Comparison of ENCODE assay signal across 8 cellular contexts in genomic region chr10:87095241-87095945, GRCh38. TPM values are rescaled to one million over a fixed set of nuclear protein-coding genes. Genes with fewer than 3 reads are reported as not detected.
DNase-seq lines count a peak whose midpoint lies in the region; TF ChIP-seq lines count a peak whose summit lies in the region.

No MANE protein-coding gene starts in this region.

- TF ChIP-seq CTCF in GM13977 (IDR thresholded peaks at IDR 0.05; ENCODE audit: extremely low read depth, insufficient read depth, missing control alignments) (no peak), HFF-Myc (IDR thresholded peaks at IDR 0.05; ENCODE audit: low read depth, low read length, missing control alignments) (no peak), NB4 (IDR thresholded peaks at IDR 0.05; ENCODE audit: low read depth, low read length) (no peak), kidney epithelial cell (IDR thresholded peaks at IDR 0.05; ENCODE audit: insufficient read depth, low read length, poor library complexity, severe bottlenecking) (no peak)

- H3K36me3 ChIP-seq in kidney epithelial cell (ENCODE audit: control insufficient read depth, insufficient read depth, low read length), result no peaks in the 10 kb centered on the region

- H3K4me3 ChIP-seq in HFF-Myc (replicated peaks; ENCODE audit: low read depth, low read length), result peak overlapping the region; percentile 86
- peak overlapping the region; percentile 91 for H3K4me3 ChIP-seq in NB4 (ENCODE audit: low read depth, low read length)
- peak overlapping the region; percentile 53 for H3K4me3 ChIP-seq in kidney epithelial cell (ENCODE audit: low read depth, low read length)

- DNase-seq in GM13977 (ENCODE audit: low spot score), result peak; percentile 81
- no peak for DNase-seq in HFF-Myc (ENCODE audit: extremely low read depth, low read depth)
- DNase-seq in NB4 (ENCODE audit: low read depth), result peak; percentile 91
- peak; percentile 52 for DNase-seq in activated CD4-positive, CD25-positive, alpha-beta regulatory T cell treated with anti-CD3 and anti-CD28 coated beads, Interleukin-2, amount 50 U/mL, for 16 hours (ENCODE audit: low read depth, low spot score)
- DNase-seq in central memory CD4-positive, alpha-beta T cell, result peak; percentile 80
- DNase-seq in kidney epithelial cell (ENCODE audit: low read depth), result no peak
- peak; percentile 32 to 40 for DNase-seq in stimulated activated CD4-positive, alpha-beta T cell treated with anti-CD3 and anti-CD28 coated beads, Interleukin-1b, Interleukin-23, amount 100 ng/mL, for 1 hour (ENCODE audit: low read depth in 2 of 2)
- no peak for DNase-seq in NCI-H128 (lab: John Stamatoyannopoulos, UW; ENCODE audit: unreplicated experiment)

- no peaks in the 10 kb centered on the region for H3K27me3 ChIP-seq in kidney epithelial cell (ENCODE audit: control insufficient read depth, insufficient read depth, low read length)

- in situ Hi-C loops in GM13977 (cut with MboI; ENCODE audit: low pct_unique_long_range_greater_than_20kb, low sequenced_read_pairs, unreplicated experiment), result no loop called here

- TF ChIP-seq POLR2A in NB4 (IDR thresholded peaks at IDR 0.05; ENCODE audit: extremely low read depth, insufficient read length), result peak; percentile 40

RNA-seq across cellular contexts. Expression of gene SHLD2, which starts 0.4 kb away (rescaled TPM):
- total RNA-seq in kidney epithelial cell, result 17.9 and 26.4 TPM in 2 replicates

RNA-seq across cellular contexts. Expression of gene GLUD1, which starts 0.8 kb away (rescaled TPM):
- 91.9 and 94.5 TPM in 2 replicates for total RNA-seq in kidney epithelial cell

Comparison
In these comparisons a context has a peak if more than half of its experiments do, and no peak if none do; other contexts are left out.
1. DNase-seq: peak in GM13977 (single experiment), NB4 (single experiment), activated CD4-positive, CD25-positive, alpha-beta regulatory T cell treated with anti-CD3 and anti-CD28 coated beads, Interleukin-2, amount 50 U/mL, for 16 hours (single experiment), central memory CD4-positive, alpha-beta T cell (single experiment) and stimulated activated CD4-positive, alpha-beta T cell treated with anti-CD3 and anti-CD28 coated beads, Interleukin-1b, Interleukin-23, amount 100 ng/mL, for 1 hour (2 of 2); none in HFF-Myc (single experiment), kidney epithelial cell (single experiment) and NCI-H128 (single experiment).
2. Peak in every context shown above with its lines, with median percentiles within 50 percentile points of each other: H3K4me3 ChIP-seq.